In the genomic region with DNA sequence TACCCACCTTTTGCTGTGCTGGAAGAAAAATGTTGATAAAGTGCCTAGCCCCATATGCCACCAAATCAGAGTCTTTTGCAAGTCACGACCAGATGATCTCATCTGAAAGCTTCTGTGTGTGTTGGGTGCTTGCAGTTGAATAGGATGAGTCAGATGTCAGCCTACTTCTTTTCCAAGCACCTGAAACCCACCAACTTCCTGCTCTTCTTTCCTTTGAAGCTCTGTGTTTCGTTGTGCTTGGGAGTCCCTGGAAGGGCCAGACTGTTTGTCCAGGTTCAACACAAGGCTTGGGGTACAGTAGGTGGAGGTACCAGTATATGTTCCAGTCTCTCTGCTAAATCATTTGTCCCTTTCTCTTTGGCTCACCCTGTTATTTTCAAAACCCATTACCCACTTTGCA, we compare ENCODE assay signal across 9 cellular contexts. TPM values are rescaled to one million over a fixed set of nuclear protein-coding genes. Genes with fewer than 3 reads are reported as not detected.
DNase-seq lines count a peak whose midpoint lies in the region; ATAC-seq, FAIRE-seq and TF ChIP-seq lines count a peak whose summit lies in the region.
"Had no signal": no experiment of that assay in that cellular context is flagged by ENCODE, and none has a peak within 500 bp of the region (broad histone marks: within the 10 kb centered on the region; RNA-seq: fewer than 3 reads in every experiment).

No MANE protein-coding gene starts in this region.

- CTCF ChIA-PET in activated CD8-positive, alpha-beta T cell treated with anti-CD3 and anti-CD28 coated beads, Interleukin-2, amount 10 ng/mL, durations not matched to agents 7 days and 5 days (lab: Charles Lee) = no interaction called here

- no peak for TF ChIP-seq POLR2A in GM12892 (IDR thresholded peaks at IDR 0.05; ENCODE audit: low read depth, low read length)

- H3K9me3 Mint-ChIP-seq in activated CD8-positive, alpha-beta T cell treated with anti-CD3 and anti-CD28 coated beads, Interleukin-2, amount 10 ng/mL, durations not matched to agents 7 days and 5 days (ENCODE audit: insufficient read depth) = no peaks in the 10 kb centered on the region
- H3K9me3 Mint-ChIP-seq: endodermal cell had no signal

- H3K4me1 Mint-ChIP-seq in activated CD8-positive, alpha-beta T cell treated with anti-CD3 and anti-CD28 coated beads, Interleukin-2, amount 10 ng/mL, durations not matched to agents 7 days and 5 days (ENCODE audit: low read depth) = peaks cover 32% of the 10 kb centered on the region

- POLR2A ChIA-PET in activated CD8-positive, alpha-beta T cell treated with anti-CD3 and anti-CD28 coated beads, Interleukin-2, amount 10 ng/mL, durations not matched to agents 7 days and 5 days (lab: Charles Lee) = no interaction called here

- no peak overlapping the region for H3K4me3 Mint-ChIP-seq in activated CD8-positive, alpha-beta T cell treated with anti-CD3 and anti-CD28 coated beads, Interleukin-2, amount 10 ng/mL, durations not matched to agents 7 days and 5 days
- H3K4me3 Mint-ChIP-seq: endodermal cell had no signal

- ATAC-seq in activated CD8-positive, alpha-beta T cell treated with anti-CD3 and anti-CD28 coated beads, Interleukin-2, amount 10 ng/mL, durations not matched to agents 7 days and 5 days = peak; percentile 41
- ATAC-seq in GM19351 (IDR thresholded peaks at IDR 0.05; ENCODE audit: unreplicated experiment) (no peak), left colon (no peak), HG03354 (IDR thresholded peaks at IDR 0.05; ENCODE audit: poor library complexity, severe bottlenecking, unreplicated experiment) (no peak)

- DNase-seq in A172 (ENCODE audit: low spot score) (peak; percentile 90), DMS53 (lab: John Stamatoyannopoulos, UW) (peak; percentile 94), iris pigment epithelial cell (ENCODE audit: low read depth) (peak; percentile 73), left colon (no peak), GM12892 (ENCODE audit: insufficient read length) (no peak)
- peak; percentile 26 for DNase-seq in activated CD8-positive, alpha-beta T cell treated with anti-CD3 and anti-CD28 coated beads, Interleukin-2, amount 10 ng/mL, durations not matched to agents 7 days and 5 days
- DNase-seq: endodermal cell had no signal

- H3K27me3 Mint-ChIP-seq in activated CD8-positive, alpha-beta T cell treated with anti-CD3 and anti-CD28 coated beads, Interleukin-2, amount 10 ng/mL, durations not matched to agents 7 days and 5 days (ENCODE audit: low read depth) = no peaks in the 10 kb centered on the region

- intact Hi-C loops in left colon (cut with DNase I, micrococcal nuclease) = no loop called here

- no peak for FAIRE-seq in GM12892 (lab: Jason Lieb, UNC)

- no peaks in the 10 kb centered on the region for H3K36me3 Mint-ChIP-seq in activated CD8-positive, alpha-beta T cell treated with anti-CD3 and anti-CD28 coated beads, Interleukin-2, amount 10 ng/mL, durations not matched to agents 7 days and 5 days (ENCODE audit: low read depth)

- H3K27ac Mint-ChIP-seq in activated CD8-positive, alpha-beta T cell treated with anti-CD3 and anti-CD28 coated beads, Interleukin-2, amount 10 ng/mL, durations not matched to agents 7 days and 5 days = peak overlapping the region; percentile 23
- H3K27ac Mint-ChIP-seq: endodermal cell had no signal

RNA-seq across cellular contexts. Expression of a gene that starts 36.8 kb away (rescaled TPM):
- 19.0 and 27.7 TPM in 2 replicates for total RNA-seq in A172 (2014; rRNA removed; shearing (Covaris generic))
- total RNA-seq in activated CD8-positive, alpha-beta T cell treated with anti-CD3 and anti-CD28 coated beads, Interleukin-2, amount 10 ng/mL, durations not matched to agents 7 days and 5 days = 10 to 100 TPM; 25.1 to 25.3 TPM
- 10 to 100 TPM; 18.0 to 20.6 TPM for total RNA-seq in left colon
- 6.3 TPM for polyA plus RNA-seq in GM12892 (2012; ENCODE audit: missing spikeins)

Comparison
In these comparisons a context has a peak if more than half of its experiments do, and no peak if none do; other contexts are left out.
1. DNase-seq: peak in A172 (single experiment), DMS53 (single experiment), activated CD8-positive, alpha-beta T cell treated with anti-CD3 and anti-CD28 coated beads, Interleukin-2, amount 10 ng/mL, durations not matched to agents 7 days and 5 days (single experiment) and iris pigment epithelial cell (single experiment); none in left colon (0 of 2) and GM12892 (single experiment).